In genomic region chr9:120775859-120776258, GRCh38 we compare ENCODE assay signal across 19 cellular contexts.
"Had no signal": no experiment of that assay in that cellular context is flagged by ENCODE, and none has a peak within 500 bp of the region (broad histone marks: within the 10 kb centered on the region; RNA-seq: fewer than 3 reads in every experiment).

No MANE protein-coding gene starts in this region.

- ATAC-seq: activated T-cell treated with anti-CD3 and anti-CD28 coated beads, Interleukin-2, amount 50 U/mL, for 72 hours; left lobe of liver; SK-N-SH treated with all-trans-retinoic acid at 6 μM for 48 hours; T-cell had no signal

- H3K4me3 ChIP-seq: cardiac muscle cell, right atrium auricular region, thoracic aorta had no signal

- H3K27me3 ChIP-seq: cardiac muscle cell, right atrium auricular region had no signal

- FAIRE-seq: endothelial cell of umbilical vein, kidney had no signal

- H3K27me3 Mint-ChIP-seq: activated CD4-positive, alpha-beta T cell treated with anti-CD3 and anti-CD28 coated beads, Interleukin-2, amount 10 ng/mL, durations not matched to agents 7 days and 5 days; activated naive CD8-positive, alpha-beta T cell; dendritic cell treated with granulocyte-macrophage colony-stimulating factor and Interleukin-4, amounts not matched to agents 40 ng/mL and 50 ng/mL, for 4 days; progenitor cell of endocrine pancreas; T-cell had no signal

- H3K9me3 ChIP-seq: right atrium auricular region, thoracic aorta had no signal

- H3K4me3 Mint-ChIP-seq: activated CD4-positive, alpha-beta T cell treated with anti-CD3 and anti-CD28 coated beads, Interleukin-2, amount 10 ng/mL, durations not matched to agents 7 days and 5 days; activated naive CD8-positive, alpha-beta T cell; activated T-cell treated with anti-CD3 and anti-CD28 coated beads, Interleukin-2, amount 50 U/mL, for 72 hours; dendritic cell treated with granulocyte-macrophage colony-stimulating factor and Interleukin-4, amounts not matched to agents 40 ng/mL and 50 ng/mL, for 4 days; neural crest cell; T-cell had no signal

- H3K4me1 Mint-ChIP-seq: neural crest cell had no signal

- H3K27ac ChIP-seq: cardiac muscle cell, right atrium auricular region, thoracic aorta had no signal

- DNase-seq: activated CD4-positive, alpha-beta T cell treated with anti-CD3 and anti-CD28 coated beads, Interleukin-2, amount 10 ng/mL, durations not matched to agents 7 days and 5 days; activated CD4-positive, CD25-positive, alpha-beta regulatory T cell; activated gamma-delta T cell; activated T-cell treated with anti-CD3 and anti-CD28 coated beads, Interleukin-2, amount 50 U/mL, for 72 hours; effector CD8-positive, alpha-beta T cell; foreskin melanocyte; kidney; T-cell; T-helper 9 cell had no signal

- H3K9me3 Mint-ChIP-seq: activated CD4-positive, alpha-beta T cell treated with anti-CD3 and anti-CD28 coated beads, Interleukin-2, amount 10 ng/mL, durations not matched to agents 7 days and 5 days; activated T-cell treated with anti-CD3 and anti-CD28 coated beads, Interleukin-2, amount 50 U/mL, for 72 hours; dendritic cell treated with granulocyte-macrophage colony-stimulating factor and Interleukin-4, amounts not matched to agents 40 ng/mL and 50 ng/mL, for 4 days; neural crest cell; T-cell had no signal

- H3K4me1 ChIP-seq: right atrium auricular region had no signal

- H3K27ac Mint-ChIP-seq: activated CD4-positive, alpha-beta T cell treated with anti-CD3 and anti-CD28 coated beads, Interleukin-2, amount 10 ng/mL, durations not matched to agents 7 days and 5 days; activated naive CD8-positive, alpha-beta T cell; activated T-cell treated with anti-CD3 and anti-CD28 coated beads, Interleukin-2, amount 50 U/mL, for 72 hours; progenitor cell of endocrine pancreas; T-cell had no signal
